1 cellular context compared by ENCODE assay signal in the genomic region with DNA sequence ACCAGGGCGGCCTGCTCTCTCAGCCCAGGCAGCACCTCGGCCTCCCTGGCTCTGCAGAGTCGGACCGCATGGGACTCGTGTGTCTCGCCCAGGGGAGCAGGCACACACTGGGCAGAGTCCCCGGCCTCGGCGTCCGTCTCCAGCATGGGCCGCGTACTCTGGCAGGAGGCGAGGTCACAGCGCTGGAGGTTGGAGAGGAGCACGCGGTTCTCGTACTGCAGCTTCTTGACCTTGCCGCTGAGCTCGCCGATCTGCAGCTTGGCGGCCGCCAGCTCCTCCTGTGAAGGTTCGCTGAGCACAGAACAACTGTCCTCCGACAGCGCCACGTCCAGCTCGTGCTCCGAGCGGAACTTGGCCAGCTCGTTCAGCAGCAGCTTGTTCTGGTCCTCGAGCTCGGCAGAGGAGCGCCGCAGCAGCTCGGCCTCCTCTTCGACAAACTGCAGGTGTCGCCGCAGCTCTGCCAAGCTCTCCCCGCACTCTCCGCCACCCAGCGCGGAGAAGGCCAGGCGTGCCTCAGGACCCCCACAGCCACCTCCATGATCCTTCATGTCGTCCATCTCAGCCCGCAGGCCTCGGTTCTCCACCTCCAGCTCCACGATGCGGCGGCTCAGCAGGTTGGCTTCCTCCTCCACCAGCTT.
TF ChIP-seq lines count a peak whose summit lies in the region.

No MANE protein-coding gene starts in this region.

TF ChIP-seq in GM12878, 131 proteins besides CTCF, POLR2A, EP300 and RAD21:
- TF ChIP-seq, protein P1, sequence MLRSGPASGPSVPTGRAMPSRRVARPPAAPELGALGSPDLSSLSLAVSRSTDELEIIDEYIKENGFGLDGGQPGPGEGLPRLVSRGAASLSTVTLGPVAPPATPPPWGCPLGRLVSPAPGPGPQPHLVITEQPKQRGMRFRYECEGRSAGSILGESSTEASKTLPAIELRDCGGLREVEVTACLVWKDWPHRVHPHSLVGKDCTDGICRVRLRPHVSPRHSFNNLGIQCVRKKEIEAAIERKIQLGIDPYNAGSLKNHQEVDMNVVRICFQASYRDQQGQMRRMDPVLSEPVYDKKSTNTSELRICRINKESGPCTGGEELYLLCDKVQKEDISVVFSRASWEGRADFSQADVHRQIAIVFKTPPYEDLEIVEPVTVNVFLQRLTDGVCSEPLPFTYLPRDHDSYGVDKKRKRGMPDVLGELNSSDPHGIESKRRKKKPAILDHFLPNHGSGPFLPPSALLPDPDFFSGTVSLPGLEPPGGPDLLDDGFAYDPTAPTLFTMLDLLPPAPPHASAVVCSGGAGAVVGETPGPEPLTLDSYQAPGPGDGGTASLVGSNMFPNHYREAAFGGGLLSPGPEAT (IDR thresholded peaks at IDR 0.05; ENCODE audit: low read depth), result no peak
- TF ChIP-seq, protein P2, sequence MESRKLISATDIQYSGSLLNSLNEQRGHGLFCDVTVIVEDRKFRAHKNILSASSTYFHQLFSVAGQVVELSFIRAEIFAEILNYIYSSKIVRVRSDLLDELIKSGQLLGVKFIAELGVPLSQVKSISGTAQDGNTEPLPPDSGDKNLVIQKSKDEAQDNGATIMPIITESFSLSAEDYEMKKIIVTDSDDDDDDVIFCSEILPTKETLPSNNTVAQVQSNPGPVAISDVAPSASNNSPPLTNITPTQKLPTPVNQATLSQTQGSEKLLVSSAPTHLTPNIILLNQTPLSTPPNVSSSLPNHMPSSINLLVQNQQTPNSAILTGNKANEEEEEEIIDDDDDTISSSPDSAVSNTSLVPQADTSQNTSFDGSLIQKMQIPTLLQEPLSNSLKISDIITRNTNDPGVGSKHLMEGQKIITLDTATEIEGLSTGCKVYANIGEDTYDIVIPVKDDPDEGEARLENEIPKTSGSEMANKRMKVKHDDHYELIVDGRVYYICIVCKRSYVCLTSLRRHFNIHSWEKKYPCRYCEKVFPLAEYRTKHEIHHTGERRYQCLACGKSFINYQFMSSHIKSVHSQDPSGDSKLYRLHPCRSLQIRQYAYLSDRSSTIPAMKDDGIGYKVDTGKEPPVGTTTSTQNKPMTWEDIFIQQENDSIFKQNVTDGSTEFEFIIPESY (IDR thresholded peaks at IDR 0.05), result no peak
- TF ChIP-seq FOXK2 (IDR thresholded peaks at IDR 0.05), result no peak
- TF ChIP-seq NRF1 (conservative IDR thresholded peaks at IDR 0.05; ENCODE audit: low read depth, low read length), result no peak
- TF ChIP-seq IKZF2 (IDR thresholded peaks at IDR 0.05), result no peak
- TF ChIP-seq CBX3 (IDR thresholded peaks at IDR 0.05; ENCODE audit: borderline replicate concordance, low read depth), result no peak
- no peak for TF ChIP-seq SUPT20H (IDR thresholded peaks at IDR 0.05; ENCODE audit: borderline replicate concordance, control insufficient read depth, low read depth, low read length)
- TF ChIP-seq IRF4 (IDR thresholded peaks at IDR 0.05; ENCODE audit: low read depth, low read length), result no peak
- TF ChIP-seq CBFB (IDR thresholded peaks at IDR 0.05; ENCODE audit: low read depth), result no peak
- no peak for TF ChIP-seq ZNF24 (IDR thresholded peaks at IDR 0.05)
- TF ChIP-seq RUNX3 (IDR thresholded peaks at IDR 0.05; ENCODE audit: low read length), result no peak
- no peak for TF ChIP-seq FOS (IDR thresholded peaks at IDR 0.05; ENCODE audit: borderline replicate concordance, extremely low read depth, insufficient read length)
- TF ChIP-seq BACH1 (IDR thresholded peaks at IDR 0.05; ENCODE audit: borderline replicate concordance), result no peak
